ENCODE assay signal across 14 cellular contexts in the genomic region with DNA sequence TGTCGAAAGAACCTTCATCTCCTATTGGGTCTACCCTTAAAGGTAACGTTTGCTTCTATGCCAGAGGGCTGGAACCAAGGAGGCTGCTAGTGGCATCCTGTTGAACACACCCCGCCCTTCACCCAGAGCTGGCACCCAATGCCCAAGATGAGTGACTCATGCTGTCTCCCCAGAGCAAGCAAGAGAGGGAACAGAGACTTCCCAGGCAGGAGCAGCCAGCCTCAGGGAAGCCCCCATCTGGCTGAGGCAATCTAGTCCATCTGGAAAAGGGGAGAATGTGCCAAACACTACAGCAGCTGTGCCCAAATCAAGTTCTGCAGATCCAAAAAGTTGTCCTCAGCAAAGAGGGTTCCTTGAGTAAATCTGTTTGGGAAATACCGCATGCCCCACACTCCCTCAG.
A peak's percentile ranks its signal among the peaks of the same experiment; 100 is the strongest.
DNase-seq lines count a peak whose midpoint lies in the region; ATAC-seq and TF ChIP-seq lines count a peak whose summit lies in the region.
"Had no signal": no experiment of that assay in that cellular context is flagged by ENCODE, and none has a peak within 500 bp of the region (broad histone marks: within the 10 kb centered on the region; RNA-seq: fewer than 3 reads in every experiment).

No MANE protein-coding gene starts in this region.

- no peak for ATAC-seq in SK-N-SH treated with all-trans-retinoic acid at 6 μM for 48 hours
- peak; percentile 57 for ATAC-seq in PC-3
- no peak for ATAC-seq in GM18498 (IDR thresholded peaks at IDR 0.05; ENCODE audit: unreplicated experiment)
- ATAC-seq: activated CD4-positive, alpha-beta T cell treated with anti-CD3 and anti-CD28 coated beads for 36 hours had no signal

- CTCF ChIA-PET in SK-N-SH (lab: Yijun Ruan, JAX) (interaction anchor here (0.8 to 3.3 kb wide), 7 partner anchors 10 to 191 kb away, joined by 3 to 12 read pairs (median 3); no protein-coding TSS in a partner anchor), PC-3 (lab: Charles Lee) (no interaction called here)
- CTCF ChIA-PET in CD4-positive, alpha-beta memory T cell (lab: Charles Lee; ENCODE audit: partially characterized antibody): no interaction called here

- H3K4me3 Mint-ChIP-seq in CD4-positive, alpha-beta memory T cell: no peak overlapping the region
- H3K4me3 Mint-ChIP-seq: activated CD4-positive, alpha-beta T cell treated with anti-CD3 and anti-CD28 coated beads for 36 hours; memory B cell; T-helper 1 cell treated with Interleukin-12 subunit alpha and Interleukin-12 subunit beta and Interleukin-4 antibody, amounts not matched to agents 30 μg/mL and 1 μg/mL, for 36 hours had no signal

- no peak for TF ChIP-seq RAD21 in SK-N-SH (IDR thresholded peaks at IDR 0.05; ENCODE audit: low read length)

- H3K36me3 Mint-ChIP-seq in CD4-positive, alpha-beta memory T cell: peaks cover 0 to 10% of the 10 kb centered on the region in 2 donors

- H3K36me3 ChIP-seq in SK-N-SH (replicated peaks in 1 of 2; ENCODE audit: control insufficient read depth in 1 of 2, insufficient read depth in 2 of 2, low read length in 1 of 2) (no peaks in the 10 kb centered on the region), PC-3 (ENCODE audit: low read depth, low read length) (no peaks in the 10 kb centered on the region), tibial artery (no peaks in the 10 kb centered on the region)
- no peaks in the 10 kb centered on the region for H3K36me3 ChIP-seq in CD4-positive, alpha-beta memory T cell (ENCODE audit: insufficient read depth, low read length)

- intact Hi-C loops in PC-3 (cut with micrococcal nuclease): loop anchor here (5.0 kb wide), 1 partner anchor 60 kb away; no protein-coding TSS in a partner anchor
- intact Hi-C loops in tibial artery (cut with DNase I; ENCODE audit: low total_unique reads): no loop called here
- intact Hi-C loops in CD4-positive, alpha-beta memory T cell (cut with micrococcal nuclease): no loop called here

- H3K4me1 ChIP-seq in SK-N-SH (ENCODE audit: control insufficient read depth in 1 of 2, insufficient read depth in 2 of 2, low read depth in 1 of 2, low read length in 1 of 2) (peaks cover 10 to 28% of the 10 kb centered on the region in 2 experiments; a peak in 3 of 4 replicates), PC-3 (ENCODE audit: insufficient read depth, low read length) (peaks cover 48% of the 10 kb centered on the region), tibial artery (peaks cover 0 to 15% (median 12%) of the 10 kb centered on the region in 4 donors)
- no peaks in the 10 kb centered on the region for H3K4me1 ChIP-seq in CD4-positive, alpha-beta memory T cell (ENCODE audit: insufficient read depth, low read length)

- H2AFZ ChIP-seq in SK-N-SH (ENCODE audit: low read depth) (no peak overlapping the region), PC-3 (ENCODE audit: low read length) (no peak overlapping the region)

- H3K9ac ChIP-seq in SK-N-SH (no peak overlapping the region), PC-3 (ENCODE audit: low read length) (no peak overlapping the region)

- H3K27ac ChIP-seq in SK-N-SH (ENCODE audit: low read depth in 2 of 2, low read length in 1 of 2) (no peak overlapping the region), PC-3 (ENCODE audit: low read length) (no peak overlapping the region), tibial artery (no peak overlapping the region)
- H3K27ac ChIP-seq in CD4-positive, alpha-beta memory T cell (ENCODE audit: low read depth, low read length): no peak overlapping the region

- TF ChIP-seq EP300 in SK-N-SH (IDR thresholded peaks at IDR 0.05; ENCODE audit: borderline replicate concordance in 1 of 2, low read depth in 1 of 2, low read length in 1 of 2): no peak

- peak; percentile 54 for DNase-seq in SK-N-SH
- DNase-seq in PC-3: peak; percentile 63
- peak; percentile 8 for DNase-seq in glomerular visceral epithelial cell (ENCODE audit: extremely low spot score)
- DNase-seq in tibial artery: peak; percentile 75 to 87
- DNase-seq in NCI-H1930 (lab: John Stamatoyannopoulos, UW): no peak
- DNase-seq in CD4-positive, alpha-beta memory T cell: no peak
- DNase-seq: activated CD4-positive, alpha-beta T cell treated with anti-CD3 and anti-CD28 coated beads for 36 hours; activated T-cell treated with anti-CD3 and anti-CD28 coated beads, Interleukin-2, amount 50 U/mL, for 1 hour; DND-41; KBM-7 had no signal

- POLR2A ChIA-PET in SK-N-SH (lab: Yijun Ruan, JAX) (no interaction called here), PC-3 (lab: Charles Lee; ENCODE audit: unreplicated experiment) (no interaction called here)
- POLR2A ChIA-PET in CD4-positive, alpha-beta memory T cell (lab: Charles Lee; ENCODE audit: partially characterized antibody): no interaction called here

- H3F3A ChIP-seq in SK-N-SH (replicated peaks; ENCODE audit: insufficient read depth) (no peaks in the 10 kb centered on the region), PC-3 (ENCODE audit: low read length, unreplicated experiment) (no peaks in the 10 kb centered on the region)

- H3K4me3 ChIP-seq in SK-N-SH (ENCODE audit: low read depth in 2 of 2, low read length in 1 of 2) (no peak overlapping the region), PC-3 (ENCODE audit: low read length) (no peak overlapping the region), tibial artery (no peak overlapping the region)
- H3K4me3 ChIP-seq in CD4-positive, alpha-beta memory T cell (ENCODE audit: low read length in 2 of 2): no peak overlapping the region

- H3K79me2 ChIP-seq in SK-N-SH (ENCODE audit: insufficient read depth): no peaks in the 10 kb centered on the region
- no peaks in the 10 kb centered on the region for H3K79me2 ChIP-seq in PC-3 (ENCODE audit: low read length)

- H3K27me3 ChIP-seq in SK-N-SH (ENCODE audit: insufficient read depth): peaks cover 6% of the 10 kb centered on the region; the same call in 1 of the 2 replicates
- H3K27me3 ChIP-seq in PC-3 (ENCODE audit: low read length): no peaks in the 10 kb centered on the region
- H3K27me3 ChIP-seq in tibial artery: no peaks in the 10 kb centered on the region
- no peaks in the 10 kb centered on the region for H3K27me3 ChIP-seq in CD4-positive, alpha-beta memory T cell (ENCODE audit: insufficient read depth, low read length)

- no peak for TF ChIP-seq CTCF in SK-N-SH (IDR thresholded peaks at IDR 0.05)
- no peak for TF ChIP-seq CTCF in PC-3 (conservative IDR thresholded peaks at IDR 0.05; ENCODE audit: low read depth, low read length)
- TF ChIP-seq CTCF in tibial artery (IDR thresholded peaks at IDR 0.05): no peak

- H3K4me2 ChIP-seq in SK-N-SH (no peak overlapping the region), PC-3 (ENCODE audit: low read length) (no peak overlapping the region)

- H3K9me2 ChIP-seq in SK-N-SH (no peaks in the 10 kb centered on the region), PC-3 (replicated peaks; ENCODE audit: low read length) (no peaks in the 10 kb centered on the region)

- no TSS peak for BruUV-seq in PC-3 (replicated peaks; lab: Mats Ljungman, UMichigan)

- WGBS in SK-N-SH (ENCODE audit: low lambda C conversion rate): 53% methylated on average over 2 of the region's 4 CpGs

- H3K9me3 Mint-ChIP-seq in CD4-positive, alpha-beta memory T cell: peaks cover 2 to 23% (median 10%) of the 10 kb centered on the region in 8 donors
- H3K9me3 Mint-ChIP-seq: T-helper 1 cell treated with Interleukin-12 subunit alpha and Interleukin-12 subunit beta and Interleukin-4 antibody, amounts not matched to agents 30 μg/mL and 1 μg/mL, for 36 hours had no signal

- H3K9me3 ChIP-seq in SK-N-SH (no peaks in the 10 kb centered on the region), PC-3 (ENCODE audit: low read length) (no peaks in the 10 kb centered on the region), tibial artery (peaks cover 0 to 15% (median 9%) of the 10 kb centered on the region in 3 donors)
- no peaks in the 10 kb centered on the region for H3K9me3 ChIP-seq in CD4-positive, alpha-beta memory T cell (ENCODE audit: control insufficient read depth in 1 of 2, low read length in 2 of 2)

- H3K27me3 Mint-ChIP-seq in CD4-positive, alpha-beta memory T cell: peaks cover 0 to 5% of the 10 kb centered on the region in 2 donors
- H3K27me3 Mint-ChIP-seq: activated CD4-positive, alpha-beta T cell treated with anti-CD3 and anti-CD28 coated beads for 36 hours had no signal

- H4K20me1 ChIP-seq in SK-N-SH (ENCODE audit: insufficient read depth): no peaks in the 10 kb centered on the region
- H4K20me1 ChIP-seq in PC-3 (ENCODE audit: low read length): no peaks in the 10 kb centered on the region

- no peak overlapping the region for H3K27ac Mint-ChIP-seq in CD4-positive, alpha-beta memory T cell
- H3K27ac Mint-ChIP-seq: activated CD4-positive, alpha-beta T cell treated with anti-CD3 and anti-CD28 coated beads for 36 hours; memory B cell; T-helper 1 cell treated with Interleukin-12 subunit alpha and Interleukin-12 subunit beta and Interleukin-4 antibody, amounts not matched to agents 30 μg/mL and 1 μg/mL, for 36 hours had no signal

- H3K4me1 Mint-ChIP-seq in CD4-positive, alpha-beta memory T cell: peaks cover 0 to 4% (median 0%) of the 10 kb centered on the region in 4 donors

TF ChIP-seq in SK-N-SH, 30 proteins besides CTCF, POLR2A, EP300 and RAD21 (continues in another document):
- TF ChIP-seq FOXM1 (IDR thresholded peaks at IDR 0.05; ENCODE audit: low read depth): no peak
- TF ChIP-seq FOXJ3 (CRISPR knock-in tag; IDR thresholded peaks at IDR 0.05): no peak
- TF ChIP-seq MAX (IDR thresholded peaks at IDR 0.05; ENCODE audit: low read depth): no peak

TF ChIP-seq in SK-N-SH treated with all-trans-retinoic acid at 6 μM for 48 hours, 23 proteins besides CTCF, POLR2A, EP300 and RAD21:
- no peak for TF ChIP-seq ZNF8 (CRISPR knock-in tag; IDR thresholded peaks at IDR 0.05)
- no peak for TF ChIP-seq ZC3H10 (CRISPR knock-in tag; IDR thresholded peaks at IDR 0.05)
- TF ChIP-seq ZFP30 (CRISPR knock-in tag; IDR thresholded peaks at IDR 0.05): no peak
- no peak for TF ChIP-seq CSDC2 (CRISPR knock-in tag; IDR thresholded peaks at IDR 0.05)

Comparison
In these comparisons a context has a peak if more than half of its experiments do, and no peak if none do; other contexts are left out.
1. DNase-seq: peak in SK-N-SH (single experiment), PC-3 (single experiment), glomerular visceral epithelial cell (single experiment) and tibial artery (2 of 2); none in NCI-H1930 (0 of 2) and CD4-positive, alpha-beta memory T cell (0 of 5).